Comparison of ENCODE assay signal across 19 cellular contexts in genomic region chr14:98993818-98994217, GRCh38.
DNase-seq lines count a peak whose midpoint lies in the region; ATAC-seq and TF ChIP-seq lines count a peak whose summit lies in the region.
"Had no signal": no experiment of that assay in that cellular context is flagged by ENCODE, and none has a peak within 500 bp of the region (broad histone marks: within the 10 kb centered on the region; RNA-seq: fewer than 3 reads in every experiment).

No MANE protein-coding gene starts in this region.

- peaks cover 32% of the 10 kb centered on the region for H3K4me1 Mint-ChIP-seq in activated CD4-positive, alpha-beta memory T cell treated with anti-CD3 and anti-CD28 coated beads, Interleukin-2, amount 10 ng/mL, durations not matched to agents 7 days and 5 days
- peaks cover 21% of the 10 kb centered on the region for H3K4me1 Mint-ChIP-seq in activated CD4-positive, alpha-beta memory T cell treated with anti-CD3 and anti-CD28 coated beads for 36 hours (ENCODE audit: low read depth)
- peaks cover 10 to 32% (median 24%) of the 10 kb centered on the region in 4 donors for H3K4me1 Mint-ChIP-seq in CD4-positive, CD25-positive, alpha-beta regulatory T cell
- peaks cover 26 to 37% of the 10 kb centered on the region in 2 experiments for H3K4me1 Mint-ChIP-seq in H9

- H3K27ac Mint-ChIP-seq in activated CD4-positive, alpha-beta memory T cell treated with anti-CD3 and anti-CD28 coated beads, Interleukin-2, amount 10 ng/mL, durations not matched to agents 7 days and 5 days: peak overlapping the region; percentile 91
- H3K27ac Mint-ChIP-seq in activated CD4-positive, alpha-beta memory T cell treated with anti-CD3 and anti-CD28 coated beads for 36 hours: no peak overlapping the region
- H3K27ac Mint-ChIP-seq in CD4-positive, CD25-positive, alpha-beta regulatory T cell: peak overlapping the region; percentile 79 to 99 (median 88)
- peak overlapping the region in 2 of 3 experiments; percentile 18 to 62; a peak in 1 of 7 replicates for H3K27ac Mint-ChIP-seq in H9

- WGBS in H9 (ENCODE audit: extremely low coverage, insufficient read length, low lambda C conversion rate): no CpG with 5 or more reads among the region's 1 CpG

- no peak overlapping the region for H3K4me2 ChIP-seq in H9 (ENCODE audit: insufficient read depth, insufficient read length, low read length)

- H3K27ac ChIP-seq in CD4-positive, CD25-positive, alpha-beta regulatory T cell (ENCODE audit: insufficient read depth, low read length, poor library complexity, severe bottlenecking): peak overlapping the region; percentile 34
- H3K27ac ChIP-seq in H9 (ENCODE audit: insufficient read length, low read depth, low read length): no peak overlapping the region
- H3K27ac ChIP-seq: C4-2B, RWPE1 had no signal

- H3K23ac ChIP-seq in H9 (ENCODE audit: insufficient read length, low read depth, low read length): no peak overlapping the region

- H3K4me1 ChIP-seq in CD4-positive, CD25-positive, alpha-beta regulatory T cell (ENCODE audit: control insufficient read depth, insufficient read depth, low read length, poor library complexity, severe bottlenecking): peaks cover 18% of the 10 kb centered on the region
- H3K4me1 ChIP-seq in H9 (ENCODE audit: insufficient read depth, low read length): peaks cover 4% of the 10 kb centered on the region; the same call in 1 of the 2 replicates

- no peaks in the 10 kb centered on the region for H4K20me1 ChIP-seq in H9 (ENCODE audit: control insufficient read depth, insufficient read depth, insufficient read length)

- DNase-seq in activated CD4-positive, alpha-beta memory T cell treated with anti-CD3 and anti-CD28 coated beads, Interleukin-2, amount 10 ng/mL, durations not matched to agents 7 days and 5 days: no peak
- no peak for DNase-seq in activated CD4-positive, alpha-beta memory T cell treated with anti-CD3 and anti-CD28 coated beads for 36 hours
- DNase-seq in CD4-positive, CD25-positive, alpha-beta regulatory T cell: no peak
- DNase-seq in H9 (no peak), iPS DF 19.7 (ENCODE audit: low read depth, low spot score) (peak; percentile 5), hypothalamus (lab: John Stamatoyannopoulos, UW) (no peak), SHP77 (lab: John Stamatoyannopoulos, UW) (no peak)
- DNase-seq: Calu3, DMS53, GOT3, KG1, NCI-H1092, NCI-H146, NCI-H2081, NCI-H510A treated with DMSO at 0.1 percent for 48 hours, NCI-H82, PC-3 had no signal

- peak overlapping the region; percentile 62 for H3K4me3 ChIP-seq in CD4-positive, CD25-positive, alpha-beta regulatory T cell (ENCODE audit: low read depth, low read length)

- H4K5ac ChIP-seq in H9 (ENCODE audit: insufficient read length, low read depth, low read length): no peak overlapping the region

- H3K9me3 ChIP-seq in CD4-positive, CD25-positive, alpha-beta regulatory T cell (ENCODE audit: control insufficient read depth in 2 of 2, low read length in 2 of 2): no peaks in the 10 kb centered on the region
- H3K9me3 ChIP-seq in H9 (ENCODE audit: control insufficient read depth, low read depth, low read length): no peaks in the 10 kb centered on the region

- intact Hi-C loops in activated CD4-positive, alpha-beta memory T cell treated with anti-CD3 and anti-CD28 coated beads for 36 hours (cut with micrococcal nuclease): loop anchor here (10.0 kb wide), 1 partner anchor 191 kb away; no protein-coding TSS in a partner anchor

- H2BK12ac ChIP-seq in H9 (ENCODE audit: insufficient read length, low read depth, low read length): no peak overlapping the region

- H3K14ac ChIP-seq in H9 (ENCODE audit: insufficient read depth, low read length): peak overlapping the region; percentile 6; the same call in 1 of the 2 replicates

- peaks cover 4% of the 10 kb centered on the region for H3K9me3 Mint-ChIP-seq in activated CD4-positive, alpha-beta memory T cell treated with anti-CD3 and anti-CD28 coated beads, Interleukin-2, amount 10 ng/mL, durations not matched to agents 7 days and 5 days
- H3K9me3 Mint-ChIP-seq in activated CD4-positive, alpha-beta memory T cell treated with anti-CD3 and anti-CD28 coated beads for 36 hours: no peaks in the 10 kb centered on the region
- peaks cover 0 to 4% (median 0%) of the 10 kb centered on the region in 7 donors for H3K9me3 Mint-ChIP-seq in CD4-positive, CD25-positive, alpha-beta regulatory T cell
- H3K9me3 Mint-ChIP-seq in H9: peaks cover 0 to 2% of the 10 kb centered on the region in 2 experiments; a peak in 2 of 5 replicates

- CTCF ChIA-PET in activated CD4-positive, alpha-beta memory T cell treated with anti-CD3 and anti-CD28 coated beads, Interleukin-2, amount 10 ng/mL, durations not matched to agents 7 days and 5 days (lab: Charles Lee): interaction anchor here (2.7 kb wide), 1 partner anchor 9 kb away, joined by 14 read pairs; no protein-coding TSS in a partner anchor
- CTCF ChIA-PET in activated CD4-positive, alpha-beta memory T cell treated with anti-CD3 and anti-CD28 coated beads for 36 hours (lab: Charles Lee): interaction anchor here (1.0 kb wide), 1 partner anchor 857 kb away, joined by 3 read pairs; no protein-coding TSS in a partner anchor

- POLR2A ChIA-PET in activated CD4-positive, alpha-beta memory T cell treated with anti-CD3 and anti-CD28 coated beads, Interleukin-2, amount 10 ng/mL, durations not matched to agents 7 days and 5 days (lab: Charles Lee): interaction anchor here (1.6 to 5.6 kb wide), 3 partner anchors 10 to 275 kb away, joined by 6 to 47 read pairs (median 6); no protein-coding TSS in a partner anchor
- POLR2A ChIA-PET in activated CD4-positive, alpha-beta memory T cell treated with anti-CD3 and anti-CD28 coated beads for 36 hours (lab: Charles Lee): no interaction called here

- no peaks in the 10 kb centered on the region for H3K36me3 ChIP-seq in CD4-positive, CD25-positive, alpha-beta regulatory T cell (ENCODE audit: control insufficient read depth, insufficient read depth, low read length)

- H2BK15ac ChIP-seq in H9 (ENCODE audit: low read depth, low read length): no peak overlapping the region

- H3K27me3 Mint-ChIP-seq in activated CD4-positive, alpha-beta memory T cell treated with anti-CD3 and anti-CD28 coated beads, Interleukin-2, amount 10 ng/mL, durations not matched to agents 7 days and 5 days: no peaks in the 10 kb centered on the region
- no peaks in the 10 kb centered on the region for H3K27me3 Mint-ChIP-seq in activated CD4-positive, alpha-beta memory T cell treated with anti-CD3 and anti-CD28 coated beads for 36 hours
- H3K27me3 Mint-ChIP-seq in CD4-positive, CD25-positive, alpha-beta regulatory T cell: no peaks in the 10 kb centered on the region
- peaks cover 11% of the 10 kb centered on the region for H3K27me3 Mint-ChIP-seq in H9 (ENCODE audit: low read depth)

- no peak overlapping the region for H3K4ac ChIP-seq in H9 (ENCODE audit: low read depth, low read length)

- H2AK5ac ChIP-seq in H9 (ENCODE audit: insufficient read length, low read length): no peak overlapping the region

- no peak overlapping the region for H2AFZ ChIP-seq in H9 (ENCODE audit: low read length)

- no peak overlapping the region for H2BK120ac ChIP-seq in H9 (ENCODE audit: low read depth, low read length, poor library complexity, severe bottlenecking)

- no peak overlapping the region for H3K4me3 Mint-ChIP-seq in activated CD4-positive, alpha-beta memory T cell treated with anti-CD3 and anti-CD28 coated beads, Interleukin-2, amount 10 ng/mL, durations not matched to agents 7 days and 5 days
- H3K4me3 Mint-ChIP-seq in activated CD4-positive, alpha-beta memory T cell treated with anti-CD3 and anti-CD28 coated beads for 36 hours: no peak overlapping the region
- H3K4me3 Mint-ChIP-seq in CD4-positive, CD25-positive, alpha-beta regulatory T cell: peak overlapping the region in 3 of 4 donors; percentile 34 to 79 (median 46)
- H3K4me3 Mint-ChIP-seq in H9: no peak overlapping the region

- H3K79me2 ChIP-seq in H9 (ENCODE audit: insufficient read depth, low read length): no peaks in the 10 kb centered on the region

- no peak overlapping the region for H4K91ac ChIP-seq in H9 (ENCODE audit: insufficient read length, low read depth, low read length)

- no peak for TF ChIP-seq CTCF in H9 (conservative IDR thresholded peaks at IDR 0.05)

- no peak overlapping the region for H3T11ph ChIP-seq in H9 (ENCODE audit: low read length)

- no peak for ATAC-seq in CD4-positive, CD25-positive, alpha-beta regulatory T cell (ENCODE audit: low read depth in 2 of 2)
- ATAC-seq: PC-3 had no signal

- H3K23me2 ChIP-seq in H9 (ENCODE audit: insufficient read length, low read depth, low read length, poor library complexity, severe bottlenecking): no peaks in the 10 kb centered on the region

- H2BK20ac ChIP-seq in H9 (ENCODE audit: low read depth, low read length, poor library complexity, severe bottlenecking): peak overlapping the region; percentile 32

- no peak overlapping the region for H3K56ac ChIP-seq in H9 (ENCODE audit: insufficient read length, low read depth, low read length)

- no peak overlapping the region for H2BK5ac ChIP-seq in H9 (ENCODE audit: insufficient read length, low read length)

- peaks cover 26% of the 10 kb centered on the region for H3K36me3 Mint-ChIP-seq in activated CD4-positive, alpha-beta memory T cell treated with anti-CD3 and anti-CD28 coated beads, Interleukin-2, amount 10 ng/mL, durations not matched to agents 7 days and 5 days (ENCODE audit: low read depth)
- no peaks in the 10 kb centered on the region for H3K36me3 Mint-ChIP-seq in activated CD4-positive, alpha-beta memory T cell treated with anti-CD3 and anti-CD28 coated beads for 36 hours
- H3K36me3 Mint-ChIP-seq in CD4-positive, CD25-positive, alpha-beta regulatory T cell: peaks cover 2% of the 10 kb centered on the region
- peaks cover 0 to 7% (median 0%) of the 10 kb centered on the region in 3 experiments; a peak in 1 of 7 replicates for H3K36me3 Mint-ChIP-seq in H9 (ENCODE audit: insufficient read depth in 1 of 3, low read depth in 3 of 3)

- H3K79me1 ChIP-seq in H9 (ENCODE audit: insufficient read depth, low read depth, low read length, poor library complexity, severe bottlenecking): no peaks in the 10 kb centered on the region

- H4K8ac ChIP-seq in H9 (replicated peaks; ENCODE audit: insufficient read length, low read depth, low read length): no peak overlapping the region

- H3K9ac ChIP-seq in H9 (ENCODE audit: extremely low read depth, insufficient read length, low read length): no peak overlapping the region

- H3K18ac ChIP-seq in H9 (ENCODE audit: insufficient read length, low read depth, low read length): no peak overlapping the region

- H3K27me3 ChIP-seq in CD4-positive, CD25-positive, alpha-beta regulatory T cell (ENCODE audit: control insufficient read depth, insufficient read depth, low read length): no peaks in the 10 kb centered on the region
- no peaks in the 10 kb centered on the region for H3K27me3 ChIP-seq in H9 (ENCODE audit: insufficient read depth, low read length)

Comparison
In these comparisons a context has a peak if more than half of its experiments do, and no peak if none do; other contexts are left out.
1. H3K4me3 Mint-ChIP-seq: peak in CD4-positive, CD25-positive, alpha-beta regulatory T cell (3 of 4); none in activated CD4-positive, alpha-beta memory T cell treated with anti-CD3 and anti-CD28 coated beads, Interleukin-2, amount 10 ng/mL, durations not matched to agents 7 days and 5 days (single experiment), activated CD4-positive, alpha-beta memory T cell treated with anti-CD3 and anti-CD28 coated beads for 36 hours (single experiment) and H9 (0 of 2).